Comparison of ENCODE assay signal across 8 cellular contexts in genomic region chr5:132294728-132295504, GRCh38. TPM values are rescaled to one million over a fixed set of nuclear protein-coding genes. Genes with fewer than 3 reads are reported as not detected.
A peak's percentile ranks its signal among the peaks of the same experiment; 100 is the strongest.
DNase-seq lines count a peak whose midpoint lies in the region; ATAC-seq, FAIRE-seq and TF ChIP-seq lines count a peak whose summit lies in the region.

No MANE protein-coding gene starts in this region.

- no peak overlapping the region for H3K23ac ChIP-seq in H1 (ENCODE audit: insufficient read length)

- H3K4me1 Mint-ChIP-seq in activated CD8-positive, alpha-beta T cell treated with anti-CD3 and anti-CD28 coated beads, Interleukin-2, amount 10 ng/mL, durations not matched to agents 7 days and 5 days (ENCODE audit: low read depth): peaks cover 25% of the 10 kb centered on the region

- no peak overlapping the region for H3K14ac ChIP-seq in H1 (ENCODE audit: insufficient read length)

- no peak overlapping the region for H3K27ac ChIP-seq in H1 (ENCODE audit: low read depth, low read length)
- peak overlapping the region; percentile 95 to 96 for H3K27ac ChIP-seq in mucosa of rectum (ENCODE audit: low read depth in 2 of 2, low read length in 2 of 2)

- 0 out of 2 replicates have a peak overlapping the region, but pooled peaks have one; percentile 41 for H2BK5ac ChIP-seq in H1 (ENCODE audit: low read depth, low read length)

- no peaks in the 10 kb centered on the region for H3K9me3 Mint-ChIP-seq in activated CD8-positive, alpha-beta T cell treated with anti-CD3 and anti-CD28 coated beads, Interleukin-2, amount 10 ng/mL, durations not matched to agents 7 days and 5 days (ENCODE audit: insufficient read depth)

- no peaks in the 10 kb centered on the region for H3K79me1 ChIP-seq in H1 (ENCODE audit: low read depth, low read length)

- POLR2A ChIA-PET in activated CD8-positive, alpha-beta T cell treated with anti-CD3 and anti-CD28 coated beads, Interleukin-2, amount 10 ng/mL, durations not matched to agents 7 days and 5 days (lab: Charles Lee): interaction anchor here (0.7 to 1.2 kb wide), 3 partner anchors 9 to 1575 kb away, joined by 3 read pairs; partner anchors contain the start of gene SLC22A5
- POLR2A ChIA-PET in H1 (lab: Charles Lee; ENCODE audit: partially characterized antibody): interaction anchor here (0.8 to 2.6 kb wide), 8 partner anchors 10 to 195 kb away, joined by 3 to 26 read pairs (median 4); partner anchors contain the start of genes IRF1 and P4HA2

- H3K18ac ChIP-seq in H1 (ENCODE audit: extremely low read depth, low read length): peak overlapping the region; percentile 56; the same call in 1 of the 2 replicates

- CTCF ChIA-PET in activated CD8-positive, alpha-beta T cell treated with anti-CD3 and anti-CD28 coated beads, Interleukin-2, amount 10 ng/mL, durations not matched to agents 7 days and 5 days (lab: Charles Lee): interaction anchor here (1.2 to 1.8 kb wide), 4 partner anchors 22 to 74 kb away, joined by 3 to 6 read pairs (median 4); partner anchors contain the start of gene SLC22A5
- CTCF ChIA-PET in H1 (lab: Charles Lee; ENCODE audit: partially characterized antibody): interaction anchor here (0.9 to 4.1 kb wide), 11 partner anchors 10 to 76 kb away, joined by 3 to 27 read pairs (median 4); no protein-coding TSS in a partner anchor

- peak overlapping the region; percentile 91 to 93 for H3K4me2 ChIP-seq in H1 (ENCODE audit: insufficient read depth in 1 of 2, low read depth in 2 of 2, low read length in 2 of 2)

- H2BK15ac ChIP-seq in H1 (ENCODE audit: low read length): peak overlapping the region; percentile 94; the same call in 1 of the 2 replicates

- no peak overlapping the region for H3K56ac ChIP-seq in H1 (replicated peaks; ENCODE audit: insufficient read length, low read depth, low read length)

- no peak for FAIRE-seq in H1 (lab: Jason Lieb, UNC)

- ATAC-seq in GM21717 (IDR thresholded peaks at IDR 0.05; ENCODE audit: unreplicated experiment) (peak; percentile 9), HG02870 (IDR thresholded peaks at IDR 0.05; ENCODE audit: unreplicated experiment) (no peak)
- ATAC-seq in activated CD8-positive, alpha-beta T cell treated with anti-CD3 and anti-CD28 coated beads, Interleukin-2, amount 10 ng/mL, durations not matched to agents 7 days and 5 days: peak; percentile 34

- H3K79me2 ChIP-seq in H1 (ENCODE audit: control insufficient read depth in 1 of 2, insufficient read depth in 2 of 2, low read length in 2 of 2): no peaks in the 10 kb centered on the region

- H4K5ac ChIP-seq in H1 (ENCODE audit: insufficient read length, low read depth, low read length): no peak overlapping the region

- peaks cover 18% of the 10 kb centered on the region for H3K23me2 ChIP-seq in H1 (ENCODE audit: low read depth, low read length)

- H3K4me3 Mint-ChIP-seq in activated CD8-positive, alpha-beta T cell treated with anti-CD3 and anti-CD28 coated beads, Interleukin-2, amount 10 ng/mL, durations not matched to agents 7 days and 5 days: peak overlapping the region; percentile 86

- peak overlapping the region; percentile 95 for H3K4me3 ChIP-seq in NB4 (ENCODE audit: low read depth, low read length)
- peak overlapping the region; percentile 48 to 75 (median 56) for H3K4me3 ChIP-seq in H1 (ENCODE audit: extremely low read depth in 1 of 4, insufficient read depth in 2 of 4, low read depth in 3 of 4, low read length in 4 of 4)
- H3K4me3 ChIP-seq in mucosa of rectum (ENCODE audit: low read length in 2 of 2): peak overlapping the region; percentile 71 to 77

- H3K36me3 ChIP-seq in H1 (ENCODE audit: control insufficient read depth in 2 of 4, insufficient read depth in 4 of 4, low read length in 3 of 4) (no peaks in the 10 kb centered on the region; a peak in 1 of 8 replicates), mucosa of rectum (ENCODE audit: control insufficient read depth in 2 of 2, insufficient read depth in 2 of 2, low read length in 2 of 2) (no peaks in the 10 kb centered on the region)

- DNase-seq in AG20443 (ENCODE audit: low spot score) (peak; percentile 88), NB4 (ENCODE audit: low read depth) (peak; percentile 98), H1 (ENCODE audit: low read depth in 1 of 2, low spot score in 2 of 2) (no peak)
- peak; percentile 69 for DNase-seq in activated CD8-positive, alpha-beta T cell treated with anti-CD3 and anti-CD28 coated beads, Interleukin-2, amount 10 ng/mL, durations not matched to agents 7 days and 5 days
- peak; percentile 40 to 41 for DNase-seq in stimulated activated CD8-positive, alpha-beta memory T cell treated with anti-CD3 and anti-CD28 coated beads, Interleukin-7, amount 100 ng/mL, for 1 hour (ENCODE audit: low read depth in 2 of 2)

- H3K9me3 ChIP-seq in H1 (ENCODE audit: insufficient read depth in 2 of 2, low read depth in 1 of 2, low read length in 1 of 2) (no peaks in the 10 kb centered on the region), mucosa of rectum (ENCODE audit: control insufficient read depth in 2 of 2, low read length in 2 of 2) (no peaks in the 10 kb centered on the region)

- H3K27me3 Mint-ChIP-seq in activated CD8-positive, alpha-beta T cell treated with anti-CD3 and anti-CD28 coated beads, Interleukin-2, amount 10 ng/mL, durations not matched to agents 7 days and 5 days (ENCODE audit: low read depth): peaks cover 5% of the 10 kb centered on the region

- H2BK120ac ChIP-seq in H1 (replicated peaks; ENCODE audit: low read depth, low read length): no peak overlapping the region

- H4K91ac ChIP-seq in H1 (replicated peaks; ENCODE audit: insufficient read length, low read length): no peak overlapping the region

- no peak overlapping the region for H2AK5ac ChIP-seq in H1 (ENCODE audit: low read depth, low read length)

- no peak for TF ChIP-seq RAD21 in H1 (IDR thresholded peaks at IDR 0.05 in 1 of 2, conservative IDR thresholded peaks at IDR 0.05 in 1 of 2; ENCODE audit: low read depth in 2 of 2, low read length in 2 of 2)

- no peak for TF ChIP-seq CTCF in NB4 (IDR thresholded peaks at IDR 0.05; ENCODE audit: low read depth, low read length)
- no peak for TF ChIP-seq CTCF in H1 (IDR thresholded peaks at IDR 0.05; ENCODE audit: control extremely low read depth in 1 of 3, insufficient read depth in 1 of 3, low read depth in 1 of 3, low read length in 3 of 3)

- no peak overlapping the region; the same call in 1 of the 2 replicates for H2BK12ac ChIP-seq in H1 (ENCODE audit: low read depth, low read length)

- TF ChIP-seq EP300 in H1 (IDR thresholded peaks at IDR 0.05; ENCODE audit: borderline replicate concordance in 1 of 2, low read depth in 2 of 2, low read length in 2 of 2): no peak

- H4K20me1 ChIP-seq in H1 (replicated peaks in 1 of 2; ENCODE audit: control insufficient read depth in 1 of 2, insufficient read depth in 2 of 2, low read length in 2 of 2): peaks cover 1 to 3% of the 10 kb centered on the region in 2 experiments

- H2AFZ ChIP-seq in H1 (ENCODE audit: low read length): no peak overlapping the region

- no peaks in the 10 kb centered on the region for H3K36me3 Mint-ChIP-seq in activated CD8-positive, alpha-beta T cell treated with anti-CD3 and anti-CD28 coated beads, Interleukin-2, amount 10 ng/mL, durations not matched to agents 7 days and 5 days (ENCODE audit: low read depth)

- WGBS in H1 (ENCODE audit: extremely low coverage in 1 of 2, insufficient coverage in 1 of 2, insufficient read length in 1 of 2, insufficient replicate concordance in 2 of 2, low coverage in 1 of 2, low lambda C conversion rate in 2 of 2, missing lambda C conversion rate in 1 of 2), 2 experiments: 4% methylated on average over 50 of the region's 50 CpGs; no CpG with 5 or more reads in 1 of the 2 experiments

- TF ChIP-seq POLR2A in NB4 (IDR thresholded peaks at IDR 0.05; ENCODE audit: extremely low read depth, insufficient read length) (peak; percentile 61), H1 (IDR thresholded peaks at IDR 0.05; ENCODE audit: control extremely low read depth in 1 of 2, low read depth in 2 of 2, low read length in 2 of 2) (no peak)

- H4K8ac ChIP-seq in H1 (ENCODE audit: extremely low read depth, insufficient read depth, low read length): no peak overlapping the region; the same call in 1 of the 2 replicates

- no peak overlapping the region for H3K9ac ChIP-seq in H1 (replicated peaks in 1 of 4; ENCODE audit: extremely low read depth in 1 of 4, low read depth in 3 of 4, low read length in 3 of 4)
- H3K9ac ChIP-seq in mucosa of rectum (ENCODE audit: low read depth in 1 of 2, low read length in 2 of 2): peak overlapping the region; percentile 66 to 90

- H3K27me3 ChIP-seq in H1 (replicated peaks in 1 of 4; ENCODE audit: control insufficient read depth in 3 of 4, extremely low read depth in 1 of 4, insufficient read depth in 3 of 4, low read length in 3 of 4) (peaks cover 2 to 21% (median 16%) of the 10 kb centered on the region in 4 experiments), mucosa of rectum (ENCODE audit: control insufficient read depth in 2 of 2, insufficient read depth in 2 of 2, low read length in 2 of 2) (peaks cover 0 to 2% of the 10 kb centered on the region in 2 donors)

- no peak overlapping the region for H3K4ac ChIP-seq in H1 (replicated peaks; ENCODE audit: insufficient read length, low read depth, low read length)

- H3K4me1 ChIP-seq in H1 (replicated peaks in 1 of 4; ENCODE audit: control insufficient read depth in 3 of 4, insufficient read depth in 4 of 4, low read length in 3 of 4): peaks cover 0 to 12% (median 3%) of the 10 kb centered on the region in 4 experiments; a peak in 5 of 7 replicates
- H3K4me1 ChIP-seq in mucosa of rectum (ENCODE audit: control insufficient read depth in 2 of 2, insufficient read depth in 2 of 2, low read length in 2 of 2): peaks cover 20 to 21% of the 10 kb centered on the region in 2 donors

- no peak overlapping the region for H2BK20ac ChIP-seq in H1 (ENCODE audit: low read length)

- peak overlapping the region; percentile 68 for H3K27ac Mint-ChIP-seq in activated CD8-positive, alpha-beta T cell treated with anti-CD3 and anti-CD28 coated beads, Interleukin-2, amount 10 ng/mL, durations not matched to agents 7 days and 5 days

RNA-seq across cellular contexts. Expression of gene SLC22A4, which starts 0.7 kb away (rescaled TPM):
- not detected for total RNA-seq in activated CD8-positive, alpha-beta T cell treated with anti-CD3 and anti-CD28 coated beads, Interleukin-2, amount 10 ng/mL, durations not matched to agents 7 days and 5 days
- total RNA-seq in H1 (2021; fragmentation: NEBNext Ultra II Directional; extraction: Animal tissue kit (Norgen Biotek cat#: 25700)): 0.54 and 0.60 TPM in 2 replicates
- polyA plus RNA-seq in H1 (2011; rRNA removed): 0.31 and 0.45 TPM in 2 replicates
- polyA plus RNA-seq in H1 (2011; cell fraction: cytosol; rRNA removed): 0.30 TPM
- polyA plus RNA-seq in H1 (2011; cell fraction: nucleus; rRNA removed): 0.44 TPM
- polyA plus RNA-seq in H1 (2012, experiment 1 of 2): 0.17 to 0.24 TPM (median 0.19 TPM) in 3 of 4 replicates, not detected in the other
- polyA plus RNA-seq in H1 (2012, experiment 2 of 2): not detected
- 0.08 TPM for polyA plus RNA-seq in H1 (2013, experiment 1 of 2)
- polyA plus RNA-seq in H1 (2013, experiment 2 of 2): 0.13 TPM
- 0.37 and 0.38 TPM in 2 replicates for polyA minus RNA-seq in H1 (2011; rRNA and poly(A)+ RNA removed)
- polyA minus RNA-seq in H1 (2011; cell fraction: cytosol; rRNA and poly(A)+ RNA removed): 0.81 TPM
- polyA minus RNA-seq in H1 (2011; cell fraction: nucleus; rRNA and poly(A)+ RNA removed): 1.00 TPM

RNA-seq across cellular contexts. Expression of gene PDLIM4, which starts 37.4 kb away (rescaled TPM):
- not detected for total RNA-seq in activated CD8-positive, alpha-beta T cell treated with anti-CD3 and anti-CD28 coated beads, Interleukin-2, amount 10 ng/mL, durations not matched to agents 7 days and 5 days
- 8.3 and 10.7 TPM in 2 replicates for total RNA-seq in H1 (2021; fragmentation: NEBNext Ultra II Directional; extraction: Animal tissue kit (Norgen Biotek cat#: 25700))
- polyA plus RNA-seq in H1 (2011; rRNA removed): 29.1 and 37.7 TPM in 2 replicates
- polyA plus RNA-seq in H1 (2011; cell fraction: cytosol; rRNA removed): 21.9 TPM
- polyA plus RNA-seq in H1 (2011; cell fraction: nucleus; rRNA removed): 23.0 TPM
- polyA plus RNA-seq in H1 (2012, experiment 1 of 2): 7.5 to 15.1 TPM (median 12.4 TPM) in 4 replicates
- polyA plus RNA-seq in H1 (2012, experiment 2 of 2): 4.6 TPM
- polyA plus RNA-seq in H1 (2013, experiment 1 of 2): 7.5 TPM
- 7.0 TPM for polyA plus RNA-seq in H1 (2013, experiment 2 of 2)
- polyA minus RNA-seq in H1 (2011; rRNA and poly(A)+ RNA removed): 6.6 and 9.8 TPM in 2 replicates
- 13.9 TPM for polyA minus RNA-seq in H1 (2011; cell fraction: cytosol; rRNA and poly(A)+ RNA removed)
- polyA minus RNA-seq in H1 (2011; cell fraction: nucleus; rRNA and poly(A)+ RNA removed): 12.8 TPM

Comparison
In these comparisons a context has a peak if more than half of its experiments do, and no peak if none do; other contexts are left out.
1. DNase-seq: peak in AG20443 (single experiment), NB4 (single experiment), activated CD8-positive, alpha-beta T cell treated with anti-CD3 and anti-CD28 coated beads, Interleukin-2, amount 10 ng/mL, durations not matched to agents 7 days and 5 days (single experiment) and stimulated activated CD8-positive, alpha-beta memory T cell treated with anti-CD3 and anti-CD28 coated beads, Interleukin-7, amount 100 ng/mL, for 1 hour (2 of 2); none in H1 (0 of 2).
2. H3K9ac ChIP-seq: peak in mucosa of rectum (2 of 2); none in H1 (0 of 4).
3. Peak in every context shown above with its lines, with median percentiles within 50 percentile points of each other: H3K4me3 ChIP-seq.